ENCODE assay signal across 9 cellular contexts in the genomic region with DNA sequence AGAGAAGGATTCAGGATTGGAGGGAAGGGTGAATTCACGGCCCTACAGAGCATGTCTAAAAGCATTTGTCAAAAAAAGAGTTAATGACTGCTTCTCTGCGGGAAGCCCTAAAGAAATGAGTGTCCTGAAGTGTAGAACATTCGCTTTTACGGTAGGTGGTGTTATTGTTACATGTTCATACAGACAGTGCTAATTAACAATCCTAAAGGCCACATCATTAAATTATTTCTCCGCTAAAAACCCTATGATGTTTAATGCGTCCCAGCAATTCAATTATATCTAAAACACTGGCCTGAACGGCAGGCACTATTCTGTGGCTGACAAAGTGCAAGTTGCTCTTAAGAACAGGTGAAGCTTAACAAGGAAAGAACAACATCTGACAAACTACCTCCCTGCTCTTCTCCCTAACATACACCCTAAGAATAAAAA.
A peak's percentile ranks its signal among the peaks of the same experiment; 100 is the strongest.
DNase-seq lines count a peak whose midpoint lies in the region; ATAC-seq and TF ChIP-seq lines count a peak whose summit lies in the region.
"Had no signal": no experiment of that assay in that cellular context is flagged by ENCODE, and none has a peak within 500 bp of the region (broad histone marks: within the 10 kb centered on the region; RNA-seq: fewer than 3 reads in every experiment).

No MANE protein-coding gene starts in this region.

- peak overlapping the region; percentile 25 to 82 (median 74) for H3K4me3 Mint-ChIP-seq in brain
- H3K4me3 Mint-ChIP-seq: memory B cell had no signal

- WGBS in lower leg skin, 2 donors = 11 to 14% methylated on average over 7 of the region's 7 CpGs

- no peak for ATAC-seq in HG02938 (IDR thresholded peaks at IDR 0.05; ENCODE audit: unreplicated experiment)

- peaks cover 34% of the 10 kb centered on the region for H3K4me1 Mint-ChIP-seq in brain
- H3K4me1 Mint-ChIP-seq: memory B cell had no signal

- peak overlapping the region; percentile 43 for H3K27ac ChIP-seq in layer of hippocampus (ENCODE audit: low read depth, low read length)

- peaks cover 19% of the 10 kb centered on the region for H3K36me3 Mint-ChIP-seq in brain

- intact Hi-C loops in lower leg skin (cut with DNase I; ENCODE audit: low total_unique reads) = loop anchor here (5.0 to 10.0 kb wide), 3 partner anchors 72 to 882 kb away; no protein-coding TSS in a partner anchor

- peak; percentile 80 for DNase-seq in NCI-H510A treated with DMSO at 0.1 percent for 48 hours (lab: John Stamatoyannopoulos, UW)
- no peak for DNase-seq in NCI-H510A (lab: John Stamatoyannopoulos, UW)
- DNase-seq in activated CD8-positive, alpha-beta memory T cell treated with anti-CD3 and anti-CD28 coated beads, Interleukin-2, amount 50 U/mL, for 48 hours = no peak
- DNase-seq in lower leg skin (ENCODE audit: low spot score in 2 of 2) = no peak
- DNase-seq in mucosa of gallbladder (ENCODE audit: low spot score) = no peak

- H3K27ac Mint-ChIP-seq in brain = peak overlapping the region; percentile 86 to 99 (median 93)
- H3K27ac Mint-ChIP-seq: memory B cell had no signal

- H3K27me3 Mint-ChIP-seq in brain = peaks cover 4% of the 10 kb centered on the region

- no peaks in the 10 kb centered on the region for H3K27me3 ChIP-seq in layer of hippocampus (ENCODE audit: control insufficient read depth, insufficient read depth, low read length)

- peak; percentile 68 to 75 for TF ChIP-seq CTCF in brain (conservative IDR thresholded peaks at IDR 0.05)
- TF ChIP-seq CTCF in lower leg skin (IDR thresholded peaks at IDR 0.05) = no peak

- no peak for TF ChIP-seq POLR2A in lower leg skin (IDR thresholded peaks at IDR 0.05)

- peaks cover 20 to 47% (median 27%) of the 10 kb centered on the region in 5 experiments for H3K9me3 Mint-ChIP-seq in brain

- H3K4me3 ChIP-seq in lower leg skin (ENCODE audit: low read depth, poor library complexity, severe bottlenecking) = no peak overlapping the region

Comparison
In these comparisons a context has a peak if more than half of its experiments do, and no peak if none do; other contexts are left out.
1. CTCF ChIP-seq: peak in brain (2 of 2); none in lower leg skin (0 of 3).